ENCODE assay signal across 9 cellular contexts in genomic region chr14:96095581-96096476, GRCh38. TPM values are rescaled to one million over a fixed set of nuclear protein-coding genes. Genes with fewer than 3 reads are reported as not detected.
DNase-seq lines count a peak whose midpoint lies in the region; ATAC-seq and TF ChIP-seq lines count a peak whose summit lies in the region.
"Had no signal": no experiment of that assay in that cellular context is flagged by ENCODE, and none has a peak within 500 bp of the region (broad histone marks: within the 10 kb centered on the region; RNA-seq: fewer than 3 reads in every experiment).

No MANE protein-coding gene starts in this region.

- H3K27me3 ChIP-seq in adipocyte (replicated peaks; ENCODE audit: control insufficient read depth, insufficient read depth, low read length) (peaks cover 8% of the 10 kb centered on the region), left lung (no peaks in the 10 kb centered on the region)

- DNase-seq in AG20443 (ENCODE audit: low spot score) = peak; percentile 76
- peak in 2 of 3 experiments; percentile 96 to 99 for DNase-seq in NCI-H1417 (lab: John Stamatoyannopoulos, UW)
- peak; percentile 92 for DNase-seq in adipocyte (ENCODE audit: low read depth)
- no peak for DNase-seq in left lung
- DNase-seq in GM10266 (ENCODE audit: extremely low spot score) = no peak
- no peak for DNase-seq in activated naive CD4-positive, alpha-beta T cell (lab: John Stamatoyannopoulos, UW)
- DNase-seq: DND-41 had no signal

- no peak for TF ChIP-seq POLR2A in GM18505 (IDR thresholded peaks at IDR 0.05; ENCODE audit: borderline replicate concordance, extremely low read depth, insufficient read depth, insufficient read length)

- H3K9ac ChIP-seq in adipocyte (ENCODE audit: low read length) = no peak overlapping the region

- H3K4me3 ChIP-seq in adipocyte (ENCODE audit: low read length) (no peak overlapping the region), left lung (no peak overlapping the region)

- ATAC-seq in left lung = peak; percentile 54
- no peak for ATAC-seq in GM18505 (IDR thresholded peaks at IDR 0.05; ENCODE audit: unreplicated experiment)
- no peak for ATAC-seq in GM21723 (IDR thresholded peaks at IDR 0.05; ENCODE audit: unreplicated experiment)

- TF ChIP-seq CTCF in left lung (IDR thresholded peaks at IDR 0.05) = no peak
- TF ChIP-seq CTCF in GM10266 (IDR thresholded peaks at IDR 0.05; ENCODE audit: control insufficient read depth, insufficient read depth, low read depth, missing control alignments) = no peak

- intact Hi-C loops in left lung (cut with DNase I) = loop anchor here (5.0 to 10.0 kb wide), 3 partner anchors 71 to 179 kb away; no protein-coding TSS in a partner anchor

- H3K9me3 ChIP-seq in adipocyte (ENCODE audit: control insufficient read depth, low read length) (no peaks in the 10 kb centered on the region), left lung (no peaks in the 10 kb centered on the region)

- no peak overlapping the region for H3K27ac ChIP-seq in left lung

- H3K4me1 ChIP-seq in adipocyte (ENCODE audit: control insufficient read depth, insufficient read depth, low read length) (peaks cover 21% of the 10 kb centered on the region), left lung (peaks cover under 1 to 9% of the 10 kb centered on the region in 2 donors)

- H3K36me3 ChIP-seq in adipocyte (ENCODE audit: control insufficient read depth, insufficient read depth, low read length, severe bottlenecking) = no peaks in the 10 kb centered on the region
- no peaks in the 10 kb centered on the region for H3K36me3 ChIP-seq in left lung

RNA-seq across cellular contexts. Expression of gene C14orf132, which starts 56.7 kb away (rescaled TPM):
- total RNA-seq in left lung = 10 to 100 TPM; 23.2 to 87.8 TPM

Comparison
In these comparisons a context has a peak if more than half of its experiments do, and no peak if none do; other contexts are left out.
1. DNase-seq: peak in AG20443 (single experiment), NCI-H1417 (2 of 3) and adipocyte (single experiment); none in left lung (0 of 2), GM10266 (single experiment) and activated naive CD4-positive, alpha-beta T cell (0 of 4).